16 cellular contexts compared by ENCODE assay signal in genomic region chr6:73169111-73169510, GRCh38. TPM values are rescaled to one million over a fixed set of nuclear protein-coding genes. Genes with fewer than 3 reads are reported as not detected.
DNase-seq lines count a peak whose midpoint lies in the region; ATAC-seq and TF ChIP-seq lines count a peak whose summit lies in the region.
"Had no signal": no experiment of that assay in that cellular context is flagged by ENCODE, and none has a peak within 500 bp of the region (broad histone marks: within the 10 kb centered on the region; RNA-seq: fewer than 3 reads in every experiment).

No MANE protein-coding gene starts in this region.

- peak; percentile 39 for ATAC-seq in Right ventricle myocardium inferior
- no peak for ATAC-seq in Right ventricle myocardium superior (ENCODE audit: poor library complexity)
- ATAC-seq in HG03565 (IDR thresholded peaks at IDR 0.05; ENCODE audit: unreplicated experiment), result no peak
- no peak for ATAC-seq in HG03095 (IDR thresholded peaks at IDR 0.05; ENCODE audit: unreplicated experiment)

- no peak for TF ChIP-seq CTCF in choroid plexus epithelial cell (conservative IDR thresholded peaks at IDR 0.05; ENCODE audit: low read depth, low read length)

- no peak for DNase-seq in Right ventricle myocardium inferior (ENCODE audit: missing footprints)
- no peak for DNase-seq in Right ventricle myocardium superior
- peak; percentile 4 for DNase-seq in choroid plexus epithelial cell (ENCODE audit: low read depth)
- peak; percentile 11 for DNase-seq in iris pigment epithelial cell (ENCODE audit: low read depth)
- DNase-seq in skeletal muscle cell (ENCODE audit: low read depth), result peak; percentile 32
- DNase-seq in SHP77 (lab: John Stamatoyannopoulos, UW), result no peak
- DNase-seq: 8988T, GF-D8, H9, NCI-H1105, NCI-H2081 treated with DMSO at 0.1 percent for 48 hours, NCI-H510A treated with DMSO at 0.1 percent for 48 hours, NCI-H774, SIG-M5 had no signal

- H3K4me3 ChIP-seq in choroid plexus epithelial cell (ENCODE audit: low read depth, low read length), result no peak overlapping the region
- H3K4me3 ChIP-seq in skeletal muscle cell (ENCODE audit: low read depth, low read length), result no peak overlapping the region

- intact Hi-C loops in Right ventricle myocardium inferior (cut with DNase I), result no loop called here
- intact Hi-C loops in Right ventricle myocardium superior (cut with DNase I), result no loop called here

RNA-seq across cellular contexts. Expression of gene KHDC1L, which starts 56.2 kb away (rescaled TPM):
- total RNA-seq in Right ventricle myocardium inferior, result not detected
- total RNA-seq in Right ventricle myocardium superior, result not detected
- total RNA-seq: H9 had no signal

Comparison
In these comparisons a context has a peak if more than half of its experiments do, and no peak if none do; other contexts are left out.
1. DNase-seq: peak in choroid plexus epithelial cell (single experiment), iris pigment epithelial cell (single experiment) and skeletal muscle cell (single experiment); none in Right ventricle myocardium inferior (single experiment), Right ventricle myocardium superior (single experiment) and SHP77 (0 of 2).